Comparison of ENCODE assay signal across 19 cellular contexts in genomic region chr21:28334407-28334806, GRCh38.
DNase-seq lines count a peak whose midpoint lies in the region; ATAC-seq and TF ChIP-seq lines count a peak whose summit lies in the region.
"Had no signal": no experiment of that assay in that cellular context is flagged by ENCODE, and none has a peak within 500 bp of the region (broad histone marks: within the 10 kb centered on the region; RNA-seq: fewer than 3 reads in every experiment).

No MANE protein-coding gene starts in this region.

- H2AFZ ChIP-seq in mammary epithelial cell (ENCODE audit: low read depth, low read length) = no peak overlapping the region

- no peak overlapping the region for H3K4me3 Mint-ChIP-seq in stimulated activated naive B cell treated with anti-CD40 and anti-IgM and Interleukin-4, amounts not matched to agents 10 μg/mL and 1 μg/mL and 100 μg/mL, for 72 hours
- H3K4me3 Mint-ChIP-seq in CD8-positive, alpha-beta T cell = no peak overlapping the region
- H3K4me3 Mint-ChIP-seq: activated CD4-positive, alpha-beta memory T cell treated with anti-CD3 and anti-CD28 coated beads, Interleukin-2, amount 10 ng/mL, durations not matched to agents 7 days and 5 days; activated naive CD4-positive, alpha-beta T cell treated with anti-CD3 and anti-CD28 coated beads, Interleukin-2, amount 10 ng/mL, durations not matched to agents 7 days and 5 days; T-helper 2 cell treated with Interferon-gamma antibody and Interleukin-4, amounts not matched to agents 5 μg/mL and 100 μg/mL, for 36 hours had no signal

- H3K36me3 ChIP-seq in mammary epithelial cell (ENCODE audit: insufficient read depth, low read length) = no peaks in the 10 kb centered on the region
- H3K36me3 ChIP-seq in CD8-positive, alpha-beta T cell (ENCODE audit: insufficient read depth, low read length) = no peaks in the 10 kb centered on the region
- H3K36me3 ChIP-seq: cardiac muscle cell had no signal

- dilution Hi-C loops in mammary epithelial cell (cut with HindIII; ENCODE audit: low sequenced_read_pairs) = no loop called here

- no peak for TF ChIP-seq CTCF in mammary epithelial cell (conservative IDR thresholded peaks at IDR 0.05 in 1 of 2, IDR thresholded peaks at IDR 0.05 in 1 of 2; ENCODE audit: extremely low read depth in 1 of 2, insufficient read depth in 1 of 2, low read depth in 1 of 2, low read length in 2 of 2)
- no peak for TF ChIP-seq CTCF in CD8-positive, alpha-beta T cell (IDR thresholded peaks at IDR 0.05)

- H3K27me3 Mint-ChIP-seq in stimulated activated naive B cell treated with anti-CD40 and anti-IgM and Interleukin-4, amounts not matched to agents 10 μg/mL and 1 μg/mL and 100 μg/mL, for 72 hours = no peaks in the 10 kb centered on the region
- H3K27me3 Mint-ChIP-seq in CD8-positive, alpha-beta T cell (ENCODE audit: low read depth) = no peaks in the 10 kb centered on the region
- H3K27me3 Mint-ChIP-seq: activated CD4-positive, alpha-beta memory T cell treated with anti-CD3 and anti-CD28 coated beads, Interleukin-2, amount 10 ng/mL, durations not matched to agents 7 days and 5 days; activated naive CD4-positive, alpha-beta T cell treated with anti-CD3 and anti-CD28 coated beads, Interleukin-2, amount 10 ng/mL, durations not matched to agents 7 days and 5 days had no signal

- H3K27ac ChIP-seq in mammary epithelial cell (ENCODE audit: insufficient read depth, low read depth, low read length) = no peak overlapping the region
- no peak overlapping the region for H3K27ac ChIP-seq in CD8-positive, alpha-beta T cell (ENCODE audit: low read depth, low read length)
- H3K27ac ChIP-seq: A549, cardiac muscle cell had no signal

- no peak overlapping the region for H3K4me3 ChIP-seq in mammary epithelial cell (replicated peaks in 1 of 3; ENCODE audit: insufficient read depth in 1 of 3, low read depth in 2 of 3, low read length in 3 of 3)
- H3K4me3 ChIP-seq in CD8-positive, alpha-beta T cell (ENCODE audit: low read depth, low read length) = no peak overlapping the region
- H3K4me3 ChIP-seq: A549, cardiac muscle cell, lung had no signal

- intact Hi-C loops in mammary epithelial cell (cut with micrococcal nuclease) = no loop called here
- intact Hi-C loops in CD8-positive, alpha-beta T cell (cut with DNase I, micrococcal nuclease) = no loop called here

- H3K27me3 ChIP-seq in mammary epithelial cell (ENCODE audit: insufficient read depth, low read length) = no peaks in the 10 kb centered on the region
- no peaks in the 10 kb centered on the region for H3K27me3 ChIP-seq in CD8-positive, alpha-beta T cell (ENCODE audit: insufficient read depth, low read length)
- H3K27me3 ChIP-seq: cardiac muscle cell had no signal

- H3K9me3 Mint-ChIP-seq in stimulated activated naive B cell treated with anti-CD40 and anti-IgM and Interleukin-4, amounts not matched to agents 10 μg/mL and 1 μg/mL and 100 μg/mL, for 72 hours = peaks cover 1 to 3% of the 10 kb centered on the region in 2 donors
- H3K9me3 Mint-ChIP-seq in CD8-positive, alpha-beta T cell = peaks cover 4% of the 10 kb centered on the region
- H3K9me3 Mint-ChIP-seq: activated CD4-positive, alpha-beta memory T cell treated with anti-CD3 and anti-CD28 coated beads, Interleukin-2, amount 10 ng/mL, durations not matched to agents 7 days and 5 days; activated naive CD4-positive, alpha-beta T cell treated with anti-CD3 and anti-CD28 coated beads, Interleukin-2, amount 10 ng/mL, durations not matched to agents 7 days and 5 days had no signal

- DNase-seq in activated CD4-positive, alpha-beta T cell treated with anti-CD3 and anti-CD28 coated beads for 48 hours = peak; percentile 13
- no peak for DNase-seq in activated CD4-positive, alpha-beta T cell treated with anti-CD3 and anti-CD28 coated beads, Interleukin-2, amount 50 U/mL, for 4 hours
- DNase-seq in mammary epithelial cell (peak; percentile 57), NCI-H146 treated with DMSO at 0.1 percent for 48 hours (lab: John Stamatoyannopoulos, UW; ENCODE audit: unreplicated experiment) (no peak), NCI-H748 treated with DMSO at 0.1 percent for 48 hours (lab: John Stamatoyannopoulos, UW) (no peak)
- no peak for DNase-seq in stimulated activated naive B cell treated with anti-CD40 and anti-IgM and Interleukin-4, amounts not matched to agents 10 μg/mL and 1 μg/mL and 100 μg/mL, for 72 hours
- DNase-seq in CD8-positive, alpha-beta T cell = no peak
- DNase-seq: activated CD4-positive, alpha-beta memory T cell treated with anti-CD3 and anti-CD28 coated beads, Interleukin-2, amount 10 ng/mL, durations not matched to agents 7 days and 5 days; activated naive CD4-positive, alpha-beta T cell treated with anti-CD3 and anti-CD28 coated beads, Interleukin-2, amount 10 ng/mL, durations not matched to agents 7 days and 5 days; hippocampal formation; NCI-H1105; NCI-H446 treated with DMSO at 0.1 percent for 48 hours; RPMI8226; small intestine had no signal

- no peaks in the 10 kb centered on the region for H3K9me3 ChIP-seq in mammary epithelial cell (replicated peaks; ENCODE audit: insufficient read depth, low read length)
- H3K9me3 ChIP-seq in CD8-positive, alpha-beta T cell (ENCODE audit: low read length) = no peaks in the 10 kb centered on the region
- H3K9me3 ChIP-seq: A549 had no signal

- ATAC-seq in HG03045 (IDR thresholded peaks at IDR 0.05; ENCODE audit: unreplicated experiment) = peak; percentile 49
- ATAC-seq in stimulated activated naive B cell treated with anti-CD40 and anti-IgM and Interleukin-4, amounts not matched to agents 10 μg/mL and 1 μg/mL and 100 μg/mL, for 72 hours (replicated peaks) = peak; percentile 46 to 68
- no peak for ATAC-seq in CD8-positive, alpha-beta T cell
- ATAC-seq: A549 had no signal

- no TSS peak for BruUV-seq in mammary epithelial cell (replicated peaks; lab: Mats Ljungman, UMichigan)

- no peaks in the 10 kb centered on the region for H3K36me3 Mint-ChIP-seq in stimulated activated naive B cell treated with anti-CD40 and anti-IgM and Interleukin-4, amounts not matched to agents 10 μg/mL and 1 μg/mL and 100 μg/mL, for 72 hours
- no peaks in the 10 kb centered on the region for H3K36me3 Mint-ChIP-seq in CD8-positive, alpha-beta T cell
- H3K36me3 Mint-ChIP-seq: activated naive CD4-positive, alpha-beta T cell treated with anti-CD3 and anti-CD28 coated beads, Interleukin-2, amount 10 ng/mL, durations not matched to agents 7 days and 5 days had no signal

- H3K27ac Mint-ChIP-seq in stimulated activated naive B cell treated with anti-CD40 and anti-IgM and Interleukin-4, amounts not matched to agents 10 μg/mL and 1 μg/mL and 100 μg/mL, for 72 hours = no peak overlapping the region
- no peak overlapping the region for H3K27ac Mint-ChIP-seq in CD8-positive, alpha-beta T cell
- H3K27ac Mint-ChIP-seq: activated CD4-positive, alpha-beta memory T cell treated with anti-CD3 and anti-CD28 coated beads, Interleukin-2, amount 10 ng/mL, durations not matched to agents 7 days and 5 days; activated naive CD4-positive, alpha-beta T cell treated with anti-CD3 and anti-CD28 coated beads, Interleukin-2, amount 10 ng/mL, durations not matched to agents 7 days and 5 days; T-helper 2 cell treated with Interferon-gamma antibody and Interleukin-4, amounts not matched to agents 5 μg/mL and 100 μg/mL, for 36 hours had no signal

- CTCF ChIA-PET in mammary epithelial cell (lab: Charles Lee; ENCODE audit: low non-redundant PET) = no interaction called here
- CTCF ChIA-PET in CD8-positive, alpha-beta T cell (lab: Charles Lee) = no interaction called here

- H3K4me1 Mint-ChIP-seq in stimulated activated naive B cell treated with anti-CD40 and anti-IgM and Interleukin-4, amounts not matched to agents 10 μg/mL and 1 μg/mL and 100 μg/mL, for 72 hours = no peaks in the 10 kb centered on the region
- no peaks in the 10 kb centered on the region for H3K4me1 Mint-ChIP-seq in CD8-positive, alpha-beta T cell (ENCODE audit: low read depth)
- H3K4me1 Mint-ChIP-seq: activated CD4-positive, alpha-beta memory T cell treated with anti-CD3 and anti-CD28 coated beads, Interleukin-2, amount 10 ng/mL, durations not matched to agents 7 days and 5 days; activated naive CD4-positive, alpha-beta T cell treated with anti-CD3 and anti-CD28 coated beads, Interleukin-2, amount 10 ng/mL, durations not matched to agents 7 days and 5 days had no signal

- H4K20me1 ChIP-seq in mammary epithelial cell (ENCODE audit: insufficient read depth, low read length) = no peaks in the 10 kb centered on the region

- no peaks in the 10 kb centered on the region for H3K4me1 ChIP-seq in mammary epithelial cell (ENCODE audit: insufficient read depth, low read length)
- H3K4me1 ChIP-seq in CD8-positive, alpha-beta T cell (ENCODE audit: insufficient read depth, low read length) = no peaks in the 10 kb centered on the region
- H3K4me1 ChIP-seq: A549 had no signal

- in situ Hi-C loops in mammary epithelial cell (cut with MboI; ENCODE audit: low sequenced_read_pairs in 2 of 2) = loop anchor here (10.0 to 25.0 kb wide), 5 partner anchors 247 to 1490 kb away; partner anchors contain the start of gene ADAMTS1 (in 1 of the 2)

- 15% methylated on average over 2 of the region's 2 CpGs for WGBS in mammary epithelial cell (ENCODE audit: low coverage, missing lambda C conversion rate)

- H3K9ac ChIP-seq in mammary epithelial cell (ENCODE audit: insufficient read depth, low read length) = no peak overlapping the region

- H3K79me2 ChIP-seq in mammary epithelial cell (ENCODE audit: insufficient read depth, low read length) = no peaks in the 10 kb centered on the region

- POLR2A ChIA-PET in CD8-positive, alpha-beta T cell (lab: Charles Lee) = no interaction called here

- no peak overlapping the region for H3K4me2 ChIP-seq in mammary epithelial cell (ENCODE audit: insufficient read depth, low read depth, low read length)
- H3K4me2 ChIP-seq: A549 had no signal

Comparison
In these comparisons a context has a peak if more than half of its experiments do, and no peak if none do; other contexts are left out.
1. DNase-seq: peak in activated CD4-positive, alpha-beta T cell treated with anti-CD3 and anti-CD28 coated beads for 48 hours (single experiment) and mammary epithelial cell (single experiment); none in activated CD4-positive, alpha-beta T cell treated with anti-CD3 and anti-CD28 coated beads, Interleukin-2, amount 50 U/mL, for 4 hours (0 of 2), stimulated activated naive B cell treated with anti-CD40 and anti-IgM and Interleukin-4, amounts not matched to agents 10 μg/mL and 1 μg/mL and 100 μg/mL, for 72 hours (single experiment), CD8-positive, alpha-beta T cell (0 of 7), NCI-H146 treated with DMSO at 0.1 percent for 48 hours (single experiment) and NCI-H748 treated with DMSO at 0.1 percent for 48 hours (single experiment).